In the genomic region with DNA sequence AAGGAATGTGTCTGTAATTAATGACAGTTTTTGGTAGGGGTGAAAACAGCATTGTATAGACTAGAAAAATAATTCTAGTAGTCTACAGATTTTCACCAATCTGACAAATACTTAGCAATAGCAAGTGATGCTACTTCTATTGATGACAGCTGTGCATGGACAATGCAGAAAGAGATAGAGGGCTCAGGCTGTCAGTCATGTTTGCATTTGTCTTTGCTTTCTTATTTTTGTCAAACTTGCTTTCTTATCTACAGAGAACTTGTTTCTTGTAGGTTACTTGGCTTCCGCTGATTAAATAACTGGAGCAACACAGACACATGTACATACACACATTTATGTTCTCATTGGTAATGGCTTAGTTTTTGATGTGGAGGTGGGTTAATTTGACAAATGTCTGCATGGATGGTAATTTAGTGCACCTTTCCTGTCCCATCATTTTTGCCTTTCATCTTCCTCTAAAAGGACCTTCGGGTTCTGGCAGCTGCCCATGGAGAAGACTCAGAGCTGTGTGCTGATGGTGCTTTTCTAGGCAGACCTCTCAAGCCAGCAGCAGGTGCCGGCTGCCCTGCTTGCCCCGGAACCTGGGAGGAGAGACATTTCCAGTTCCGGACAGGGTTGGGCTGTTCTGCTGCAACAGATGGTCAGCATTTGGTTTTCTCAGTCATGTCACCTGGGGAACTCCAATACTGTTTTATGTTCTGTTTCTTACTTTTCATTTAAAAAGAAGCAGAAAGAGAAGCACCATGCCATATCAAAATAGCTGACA, we compare ENCODE assay signal across 11 cellular contexts. TPM values are rescaled to one million over a fixed set of nuclear protein-coding genes. Genes with fewer than 3 reads are reported as not detected.
DNase-seq lines count a peak whose midpoint lies in the region; ATAC-seq, FAIRE-seq and TF ChIP-seq lines count a peak whose summit lies in the region.
"Had no signal": no experiment of that assay in that cellular context is flagged by ENCODE, and none has a peak within 500 bp of the region (broad histone marks: within the 10 kb centered on the region; RNA-seq: fewer than 3 reads in every experiment).

No MANE protein-coding gene starts in this region.

- peak overlapping the region; percentile 92 for H3K27ac Mint-ChIP-seq in activated CD8-positive, alpha-beta T cell treated with anti-CD3 and anti-CD28 coated beads for 36 hours

- FAIRE-seq in GM12892 (lab: Jason Lieb, UNC): peak; percentile 99

- peak; percentile 63 for ATAC-seq in GM19372 (IDR thresholded peaks at IDR 0.05; ENCODE audit: low read depth, unreplicated experiment)
- ATAC-seq in HG03045 (IDR thresholded peaks at IDR 0.05; ENCODE audit: unreplicated experiment): peak; percentile 63
- no peak for ATAC-seq in activated CD8-positive, alpha-beta T cell treated with anti-CD3 and anti-CD28 coated beads for 36 hours

- no peak for TF ChIP-seq CTCF in activated CD8-positive, alpha-beta T cell treated with anti-CD3 and anti-CD28 coated beads for 36 hours (IDR thresholded peaks at IDR 0.05)

- H3K4me3 Mint-ChIP-seq in activated CD8-positive, alpha-beta T cell treated with anti-CD3 and anti-CD28 coated beads for 36 hours: peak overlapping the region; percentile 62

- no peaks in the 10 kb centered on the region for H3K27me3 Mint-ChIP-seq in activated CD8-positive, alpha-beta T cell treated with anti-CD3 and anti-CD28 coated beads for 36 hours

- intact Hi-C loops in activated CD8-positive, alpha-beta T cell treated with anti-CD3 and anti-CD28 coated beads for 36 hours (cut with micrococcal nuclease): no loop called here

- peak; percentile 87 for TF ChIP-seq POLR2A in GM12892 (IDR thresholded peaks at IDR 0.05; ENCODE audit: low read depth, low read length)

- CTCF ChIA-PET in activated CD8-positive, alpha-beta T cell treated with anti-CD3 and anti-CD28 coated beads for 36 hours (lab: Charles Lee): interaction anchor here (1.2 to 7.2 kb wide), 10 partner anchors 17 to 97 kb away, joined by 3 to 49 read pairs (median 8); a partner anchor contains a TSS

- peaks cover 88% of the 10 kb centered on the region for H3K4me1 Mint-ChIP-seq in activated CD8-positive, alpha-beta T cell treated with anti-CD3 and anti-CD28 coated beads for 36 hours (ENCODE audit: low read depth)

- peak; percentile 15 for DNase-seq in GM12892 (ENCODE audit: insufficient read length)
- DNase-seq in activated CD8-positive, alpha-beta T cell treated with anti-CD3 and anti-CD28 coated beads for 36 hours: peak; percentile 21
- DNase-seq in HuH-7 (ENCODE audit: low spot score): no peak
- DNase-seq in NCI-H128 (lab: John Stamatoyannopoulos, UW; ENCODE audit: unreplicated experiment): no peak
- DNase-seq in iPS-NIHi11 (ENCODE audit: low spot score): no peak
- no peak for DNase-seq in A172 (ENCODE audit: low spot score)
- DNase-seq: GDM1; NCI-H2029; stimulated activated CD4-positive, alpha-beta T cell treated with anti-CD3 and anti-CD28 coated beads, Interleukin-4, amount 100 ng/mL, for 4 hours had no signal

- H3K36me3 Mint-ChIP-seq in activated CD8-positive, alpha-beta T cell treated with anti-CD3 and anti-CD28 coated beads for 36 hours (ENCODE audit: low read depth): peaks cover 52% of the 10 kb centered on the region

- H3K9me3 Mint-ChIP-seq in activated CD8-positive, alpha-beta T cell treated with anti-CD3 and anti-CD28 coated beads for 36 hours: peaks cover 14% of the 10 kb centered on the region

- POLR2A ChIA-PET in activated CD8-positive, alpha-beta T cell treated with anti-CD3 and anti-CD28 coated beads for 36 hours (lab: Charles Lee): interaction anchor here (0.6 to 10.3 kb wide), 4 partner anchors 8 to 256 kb away, joined by 3 to 176 read pairs (median 58); a partner anchor contains a TSS

RNA-seq across cellular contexts. Expression of a gene that starts 28.8 kb away (rescaled TPM):
- 34.9 TPM for polyA plus RNA-seq in GM12892 (2012; ENCODE audit: missing spikeins)
- total RNA-seq in activated CD8-positive, alpha-beta T cell treated with anti-CD3 and anti-CD28 coated beads for 36 hours: 10 to 100 TPM; 79.7 to 80.7 TPM
- total RNA-seq in A172 (2014; rRNA removed; shearing (Covaris generic)): 8.1 and 12.9 TPM in 2 replicates

Comparison
In these comparisons a context has a peak if more than half of its experiments do, and no peak if none do; other contexts are left out.
1. DNase-seq: peak in GM12892 (single experiment) and activated CD8-positive, alpha-beta T cell treated with anti-CD3 and anti-CD28 coated beads for 36 hours (single experiment); none in HuH-7 (single experiment), NCI-H128 (single experiment), iPS-NIHi11 (single experiment) and A172 (single experiment).